In genomic region chr15:66659384-66659783, GRCh38 we compare ENCODE assay signal across 1 cellular context.
TF ChIP-seq lines count a peak whose summit lies in the region.

No MANE protein-coding gene starts in this region.

TF ChIP-seq in H1, 55 proteins besides CTCF, POLR2A, EP300 and RAD21:
- TF ChIP-seq CHD7 (IDR thresholded peaks at IDR 0.05; ENCODE audit: insufficient replicate concordance, low read length): no peak
- TF ChIP-seq YY1 (IDR thresholded peaks at IDR 0.05; ENCODE audit: low read depth, low read length): no peak
- TF ChIP-seq E2F6 (IDR thresholded peaks at IDR 0.05): no peak
- TF ChIP-seq TAF1 (IDR thresholded peaks at IDR 0.05; ENCODE audit: low read depth, low read length): no peak
- no peak for TF ChIP-seq SIN3A (conservative IDR thresholded peaks at IDR 0.05 in 1 of 2, IDR thresholded peaks at IDR 0.05 in 1 of 2; ENCODE audit: low read depth in 1 of 2, low read length in 2 of 2)
- no peak for TF ChIP-seq POU5F1 (IDR thresholded peaks at IDR 0.05; ENCODE audit: low read depth, low read length)
- TF ChIP-seq SUZ12 (IDR thresholded peaks at IDR 0.05; ENCODE audit: low read length): no peak
- no peak for TF ChIP-seq JUN (IDR thresholded peaks at IDR 0.05; ENCODE audit: low read depth, low read length)
- TF ChIP-seq KDM1A (IDR thresholded peaks at IDR 0.05; ENCODE audit: borderline replicate concordance, low read length): no peak
- TF ChIP-seq PHF8 (conservative IDR thresholded peaks at IDR 0.05; ENCODE audit: low read depth, low read length): no peak
- no peak for TF ChIP-seq SIX5 (IDR thresholded peaks at IDR 0.05; ENCODE audit: low read depth, low read length)
